In genomic region chr10:71623098-71623985, GRCh38 we compare ENCODE assay signal across 9 cellular contexts.
DNase-seq lines count a peak whose midpoint lies in the region; ATAC-seq and TF ChIP-seq lines count a peak whose summit lies in the region.
"Had no signal": no experiment of that assay in that cellular context is flagged by ENCODE, and none has a peak within 500 bp of the region (broad histone marks: within the 10 kb centered on the region; RNA-seq: fewer than 3 reads in every experiment).

No MANE protein-coding gene starts in this region.

- H3K4me1 Mint-ChIP-seq in endothelial cell (ENCODE audit: unreplicated experiment) = peaks cover 29% of the 10 kb centered on the region

- ATAC-seq in omental fat pad (ENCODE audit: low FRiP score) (peak; percentile 49), HG02678 (IDR thresholded peaks at IDR 0.05; ENCODE audit: unreplicated experiment) (no peak)

- TF ChIP-seq CTCF in endothelial cell (IDR thresholded peaks at IDR 0.05; ENCODE audit: unreplicated experiment) = no peak
- TF ChIP-seq CTCF in omental fat pad (IDR thresholded peaks at IDR 0.05) = no peak

- H3K27me3 Mint-ChIP-seq in endothelial cell (ENCODE audit: unreplicated experiment) = peaks cover 2% of the 10 kb centered on the region

- DNase-seq in GDM1 (lab: John Stamatoyannopoulos, UW) (peak; percentile 36), NCI-H526 treated with DMSO at 0.1 percent for 48 hours (lab: John Stamatoyannopoulos, UW) (peak; percentile 27), endothelial cell (ENCODE audit: low spot score) (peak; percentile 46), omental fat pad (ENCODE audit: low spot score) (no peak), epidermal melanocyte (ENCODE audit: insufficient read length, low spot score) (no peak), DMS79 (lab: John Stamatoyannopoulos, UW) (no peak), foreskin melanocyte (no peak)
- DNase-seq: aorta had no signal

- H3K9me3 Mint-ChIP-seq in endothelial cell (ENCODE audit: unreplicated experiment) = no peaks in the 10 kb centered on the region

- no peaks in the 10 kb centered on the region for H3K36me3 Mint-ChIP-seq in endothelial cell (ENCODE audit: low read depth, unreplicated experiment)

- H3K4me3 Mint-ChIP-seq in endothelial cell (ENCODE audit: unreplicated experiment) = no peak overlapping the region

- peak overlapping the region; percentile 68 for H3K27ac Mint-ChIP-seq in endothelial cell (ENCODE audit: unreplicated experiment)

Comparison
In these comparisons a context has a peak if more than half of its experiments do, and no peak if none do; other contexts are left out.
1. DNase-seq: peak in GDM1 (single experiment), NCI-H526 treated with DMSO at 0.1 percent for 48 hours (single experiment) and endothelial cell (single experiment); none in omental fat pad (single experiment), epidermal melanocyte (single experiment), DMS79 (single experiment) and foreskin melanocyte (single experiment).